ENCODE assay signal across 1 cellular context in the genomic region with DNA sequence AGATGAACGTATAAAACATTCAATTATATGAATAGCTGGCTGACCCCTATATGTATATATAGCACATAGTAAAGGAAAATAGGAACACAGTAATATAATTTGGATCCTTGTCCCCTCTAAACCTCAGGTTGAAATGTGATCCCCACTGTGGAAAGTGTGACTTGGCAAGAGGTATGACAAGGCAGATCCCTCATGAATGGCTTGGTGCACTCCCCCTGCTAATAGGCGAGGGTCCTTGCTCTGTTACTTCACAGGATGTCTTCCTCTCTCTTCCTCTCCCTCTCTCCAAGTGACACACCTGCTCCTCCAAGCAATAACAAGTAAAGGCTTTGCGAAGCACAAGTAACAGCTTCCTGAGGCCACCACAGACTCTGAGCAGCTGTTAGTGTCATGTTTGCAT.
A peak's percentile ranks its signal among the peaks of the same experiment; 100 is the strongest.
TF ChIP-seq lines count a peak whose summit lies in the region.

No MANE protein-coding gene starts in this region.

TF ChIP-seq in HepG2, 621 proteins besides CTCF, POLR2A, EP300 and RAD21:
- TF ChIP-seq RBFOX2 (IDR thresholded peaks at IDR 0.05; ENCODE audit: low read depth, low read length) (peak; percentile 59; the same call in 1 of the 2 replicates), RBM22 (optimal IDR thresholded peaks at IDR 0.05; ENCODE audit: low read length) (peak; percentile 98), FLYWCH1 (CRISPR knock-in tag; IDR thresholded peaks at IDR 0.05) (no peak), ASH2L (IDR thresholded peaks at IDR 0.05; ENCODE audit: insufficient read length, low read depth, low read length) (peak; percentile 22), POLR2AphosphoS2 (IDR thresholded peaks at IDR 0.05; ENCODE audit: low read depth, low read length) (peak; percentile 88)
